Comparison of ENCODE assay signal across 9 cellular contexts in genomic region chr16:67183284-67183626, GRCh38. TPM values are rescaled to one million over a fixed set of nuclear protein-coding genes. Genes with fewer than 3 reads are reported as not detected.
DNase-seq lines count a peak whose midpoint lies in the region; ATAC-seq and TF ChIP-seq lines count a peak whose summit lies in the region.
"Had no signal": no experiment of that assay in that cellular context is flagged by ENCODE, and none has a peak within 500 bp of the region (broad histone marks: within the 10 kb centered on the region; RNA-seq: fewer than 3 reads in every experiment).

No MANE protein-coding gene starts in this region.

- no peak for TF ChIP-seq CTCF in GM12865 (IDR thresholded peaks at IDR 0.05; ENCODE audit: insufficient read depth, low read depth, low read length, missing control alignments)
- TF ChIP-seq CTCF in foreskin keratinocyte (conservative IDR thresholded peaks at IDR 0.05): no peak

- H3K9me3 ChIP-seq in SJCRH30 (replicated peaks): no peaks in the 10 kb centered on the region
- H3K9me3 ChIP-seq in skeletal muscle tissue (ENCODE audit: control insufficient read depth in 3 of 3, low read length in 3 of 3): no peaks in the 10 kb centered on the region

- H3K4me3 ChIP-seq in GM12865 (ENCODE audit: low read depth, low read length): peak overlapping the region; percentile 75
- H3K4me3 ChIP-seq in SJCRH30: peak overlapping the region; percentile 84
- peak overlapping the region; percentile 80 to 84 (median 82) for H3K4me3 ChIP-seq in skeletal muscle tissue (ENCODE audit: low read length in 3 of 3)

- H3K36me3 ChIP-seq in SJCRH30 (no peaks in the 10 kb centered on the region), skeletal muscle tissue (ENCODE audit: control insufficient read depth in 3 of 3, insufficient read depth in 3 of 3, low read length in 3 of 3) (no peaks in the 10 kb centered on the region)

- H3K27ac ChIP-seq in SJCRH30 (peak overlapping the region; percentile 94), foreskin keratinocyte (peak overlapping the region; percentile 83), skeletal muscle tissue (ENCODE audit: low read depth, low read length) (peak overlapping the region; percentile 95)

- peak overlapping the region; percentile 82 to 91 (median 89) for H3K9ac ChIP-seq in skeletal muscle tissue (ENCODE audit: low read depth in 1 of 3, low read length in 3 of 3)

- H3K27me3 ChIP-seq in SJCRH30: no peaks in the 10 kb centered on the region
- H3K27me3 ChIP-seq in foreskin keratinocyte: no peaks in the 10 kb centered on the region
- no peaks in the 10 kb centered on the region for H3K27me3 ChIP-seq in skeletal muscle tissue (ENCODE audit: control insufficient read depth in 3 of 3, insufficient read depth in 3 of 3, low read length in 3 of 3)

- H3K4me1 ChIP-seq in SJCRH30 (peaks cover 5% of the 10 kb centered on the region), foreskin keratinocyte (no peaks in the 10 kb centered on the region), skeletal muscle tissue (ENCODE audit: control insufficient read depth in 3 of 3, insufficient read depth in 3 of 3, low read length in 3 of 3) (peaks cover 37 to 54% (median 45%) of the 10 kb centered on the region in 3 donors)

- no peak for ATAC-seq in foreskin keratinocyte

- DNase-seq in GM12865 (ENCODE audit: low read depth): no peak
- no peak for DNase-seq in SJCRH30
- no peak for DNase-seq in foreskin keratinocyte
- DNase-seq in T-helper 1 cell: no peak
- no peak for DNase-seq in iPS-NIHi7 (ENCODE audit: extremely low spot score)
- DNase-seq in activated gamma-delta T cell (lab: John Stamatoyannopoulos, UW): no peak
- DNase-seq in activated CD4-positive, alpha-beta T cell treated with anti-CD3 and anti-CD28 coated beads, Interleukin-2, amount 50 U/mL, for 1 hour: no peak

RNA-seq across cellular contexts. Expression of gene MATCAP1, which starts 0.5 kb away (rescaled TPM):
- total RNA-seq in SJCRH30 (2014; rRNA removed; shearing (Covaris generic)): 20.5 and 23.8 TPM in 2 replicates
- total RNA-seq in foreskin keratinocyte (10.0 and 11.0 TPM in 2 replicates), skeletal muscle tissue (5.2 TPM)
- 6.9 and 8.7 TPM in 2 replicates for polyA plus RNA-seq in foreskin keratinocyte

RNA-seq across cellular contexts. Expression of gene EXOC3L1, which starts 6.7 kb away (rescaled TPM):
- total RNA-seq in SJCRH30 (2014; rRNA removed; shearing (Covaris generic)): 1.5 and 2.0 TPM in 2 replicates
- total RNA-seq in foreskin keratinocyte (not detected in 2 replicates), skeletal muscle tissue (5.2 TPM)
- 0.13 TPM in 1 of 2 replicates, not detected in the other for polyA plus RNA-seq in foreskin keratinocyte
- total RNA-seq: activated T-cell treated with anti-CD3 and anti-CD28 coated beads, Interleukin-2, amount 50 U/mL, for 72 hours had no signal

RNA-seq across cellular contexts. Expression of gene E2F4, which starts 8.7 kb away (rescaled TPM):
- total RNA-seq in SJCRH30 (2014; rRNA removed; shearing (Covaris generic)): 134 and 141 TPM in 2 replicates
- total RNA-seq in foreskin keratinocyte: 94.1 and 96.9 TPM in 2 replicates
- polyA plus RNA-seq in foreskin keratinocyte: 74.1 and 82.2 TPM in 2 replicates
- 32.4 TPM for total RNA-seq in skeletal muscle tissue

RNA-seq across cellular contexts. Expression of gene NOL3, which starts 12.9 kb away (rescaled TPM):
- total RNA-seq in SJCRH30 (2014; rRNA removed; shearing (Covaris generic)): 13.3 and 14.1 TPM in 2 replicates
- total RNA-seq in foreskin keratinocyte: 13.9 and 16.9 TPM in 2 replicates
- 19.7 and 22.1 TPM in 2 replicates for polyA plus RNA-seq in foreskin keratinocyte
- total RNA-seq in skeletal muscle tissue: 11.0 TPM

RNA-seq across cellular contexts. Expression of gene ELMO3, which starts 15.7 kb away (rescaled TPM):
- 0.84 and 1.8 TPM in 2 replicates for total RNA-seq in SJCRH30 (2014; rRNA removed; shearing (Covaris generic))
- total RNA-seq in foreskin keratinocyte (35.7 and 41.2 TPM in 2 replicates), skeletal muscle tissue (not detected)
- polyA plus RNA-seq in foreskin keratinocyte: 38.6 and 46.7 TPM in 2 replicates
